22 cellular contexts compared by ENCODE assay signal in genomic region chr2:9998916-9999654, GRCh38. TPM values are rescaled to one million over a fixed set of nuclear protein-coding genes. Genes with fewer than 3 reads are reported as not detected.
DNase-seq lines count a peak whose midpoint lies in the region; ATAC-seq and TF ChIP-seq lines count a peak whose summit lies in the region.
"Had no signal": no experiment of that assay in that cellular context is flagged by ENCODE, and none has a peak within 500 bp of the region (broad histone marks: within the 10 kb centered on the region; RNA-seq: fewer than 3 reads in every experiment).

No MANE protein-coding gene starts in this region.

- no peak overlapping the region for H3K9ac ChIP-seq in liver (ENCODE audit: low read depth in 1 of 2, low read length in 2 of 2)

- H3K27me3 ChIP-seq in liver (ENCODE audit: control insufficient read depth in 4 of 4, insufficient read depth in 4 of 4, low read length in 3 of 4) = no peaks in the 10 kb centered on the region
- H3K27me3 ChIP-seq in sigmoid colon = no peaks in the 10 kb centered on the region
- no peaks in the 10 kb centered on the region for H3K27me3 ChIP-seq in gastrocnemius medialis

- H3K36me3 ChIP-seq in liver (ENCODE audit: control insufficient read depth in 4 of 4, insufficient read depth in 3 of 4, low read depth in 1 of 4, low read length in 3 of 4) (peaks cover 2 to 32% (median 19%) of the 10 kb centered on the region in 4 donors), sigmoid colon (no peaks in the 10 kb centered on the region), gastrocnemius medialis (no peaks in the 10 kb centered on the region)

- in situ Hi-C loops in gastrocnemius medialis (cut with MboI; ENCODE audit: low sequenced_read_pairs in 4 of 4) = no loop called here

- TF ChIP-seq EP300 in sigmoid colon (IDR thresholded peaks at IDR 0.05) = no peak

- H3K9me3 ChIP-seq in liver (ENCODE audit: control insufficient read depth in 4 of 4, low read length in 3 of 4) (no peaks in the 10 kb centered on the region), sigmoid colon (no peaks in the 10 kb centered on the region), gastrocnemius medialis (no peaks in the 10 kb centered on the region)

- peak; percentile 60 for DNase-seq in activated effector memory CD4-positive, alpha-beta T cell treated with anti-CD3 and anti-CD28 coated beads, Interleukin-2, amount 50 U/mL, for 16 hours
- DNase-seq in activated effector memory CD4-positive, alpha-beta T cell treated with Interleukin-2 at 50 U/mL for 16 hours = no peak
- peak; percentile 31 for DNase-seq in coronary artery (ENCODE audit: low spot score)
- peak; percentile 55 for DNase-seq in sigmoid colon
- no peak for DNase-seq in omental fat pad (ENCODE audit: low spot score)
- DNase-seq in gastrocnemius medialis = no peak
- DNase-seq: CD4-positive, CD25-positive, alpha-beta regulatory T cell; DMS153; DND-41; Karpas-422; NCI-H1092; NCI-H1417 treated with DMSO at 0.1 percent for 48 hours; NCI-H1694 treated with DMSO at 0.1 percent for 48 hours; NCI-H2081; NCI-H2171; NCI-H226; NCI-H510A; NCI-H69; RPMI8226; SHP77 treated with DMSO at 0.1 percent for 48 hours had no signal

- TF ChIP-seq POLR2A in sigmoid colon (IDR thresholded peaks at IDR 0.05) (no peak), gastrocnemius medialis (IDR thresholded peaks at IDR 0.05) (no peak)

- TF ChIP-seq CTCF in coronary artery (IDR thresholded peaks at IDR 0.05) (no peak), liver (IDR thresholded peaks at IDR 0.05; ENCODE audit: low read depth, low read length, missing input control) (peak; percentile 3), sigmoid colon (IDR thresholded peaks at IDR 0.05) (no peak), omental fat pad (IDR thresholded peaks at IDR 0.05) (no peak), gastrocnemius medialis (IDR thresholded peaks at IDR 0.05 in 4 of 5, conservative IDR thresholded peaks at IDR 0.05 in 1 of 5) (no peak)

- WGBS in liver = 91% methylated on average over 20 of the region's 20 CpGs
- WGBS in sigmoid colon, 2 donors = 90 to 93% methylated on average over 20 of the region's 20 CpGs

- intact Hi-C loops in sigmoid colon (cut with DNase I) = no loop called here
- intact Hi-C loops in gastrocnemius medialis (cut with DNase I; ENCODE audit: low total_unique reads) = no loop called here

- H3K27ac ChIP-seq in coronary artery (no peak overlapping the region), liver (ENCODE audit: low read depth in 1 of 2, low read length in 2 of 2) (no peak overlapping the region), sigmoid colon (no peak overlapping the region), gastrocnemius medialis (no peak overlapping the region)

- H3K4me1 ChIP-seq in liver (ENCODE audit: control insufficient read depth in 4 of 4, insufficient read depth in 4 of 4, low read length in 3 of 4) (no peaks in the 10 kb centered on the region), sigmoid colon (peaks cover 0 to 9% (median 0%) of the 10 kb centered on the region in 4 donors), gastrocnemius medialis (peaks cover under 1 to 7% of the 10 kb centered on the region in 2 donors)

- no peak for TF ChIP-seq RAD21 in liver (IDR thresholded peaks at IDR 0.05)

- ATAC-seq in omental fat pad (ENCODE audit: low FRiP score) (no peak), GM18909 (IDR thresholded peaks at IDR 0.05; ENCODE audit: poor library complexity, unreplicated experiment) (no peak), gastrocnemius medialis (no peak)

- H3K4me3 ChIP-seq in coronary artery = no peak overlapping the region
- H3K4me3 ChIP-seq in liver (ENCODE audit: low read depth in 1 of 3, low read length in 3 of 3) = no peak overlapping the region
- no peak overlapping the region for H3K4me3 ChIP-seq in sigmoid colon
- H3K4me3 ChIP-seq in gastrocnemius medialis = no peak overlapping the region

TF ChIP-seq in liver, 16 proteins besides CTCF, POLR2A, EP300 and RAD21:
- TF ChIP-seq FOXA2 (IDR thresholded peaks at IDR 0.05) (no peak), JUND (IDR thresholded peaks at IDR 0.05) (no peak), HNF4A (conservative IDR thresholded peaks at IDR 0.05) (no peak), SP1 (IDR thresholded peaks at IDR 0.05) (no peak), TAF1 (conservative IDR thresholded peaks at IDR 0.05) (no peak), YY1 (IDR thresholded peaks at IDR 0.05) (no peak), HNF4G (IDR thresholded peaks at IDR 0.05) (no peak), GABPA (IDR thresholded peaks at IDR 0.05 in 1 of 2, conservative IDR thresholded peaks at IDR 0.05 in 1 of 2) (no peak), RXRA (IDR thresholded peaks at IDR 0.05) (no peak), EGR1 (IDR thresholded peaks at IDR 0.05; ENCODE audit: low read depth in 2 of 2) (no peak), FOXA1 (IDR thresholded peaks at IDR 0.05) (no peak), NR2F2 (IDR thresholded peaks at IDR 0.05) (no peak), REST (IDR thresholded peaks at IDR 0.05) (no peak)
- TF ChIP-seq, protein P1, sequence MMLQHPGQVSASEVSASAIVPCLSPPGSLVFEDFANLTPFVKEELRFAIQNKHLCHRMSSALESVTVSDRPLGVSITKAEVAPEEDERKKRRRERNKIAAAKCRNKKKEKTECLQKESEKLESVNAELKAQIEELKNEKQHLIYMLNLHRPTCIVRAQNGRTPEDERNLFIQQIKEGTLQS (IDR thresholded peaks at IDR 0.05) = no peak
- TF ChIP-seq, protein P2, sequence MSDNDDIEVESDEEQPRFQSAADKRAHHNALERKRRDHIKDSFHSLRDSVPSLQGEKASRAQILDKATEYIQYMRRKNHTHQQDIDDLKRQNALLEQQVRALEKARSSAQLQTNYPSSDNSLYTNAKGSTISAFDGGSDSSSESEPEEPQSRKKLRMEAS (IDR thresholded peaks at IDR 0.05) = no peak
- TF ChIP-seq, protein P3, sequence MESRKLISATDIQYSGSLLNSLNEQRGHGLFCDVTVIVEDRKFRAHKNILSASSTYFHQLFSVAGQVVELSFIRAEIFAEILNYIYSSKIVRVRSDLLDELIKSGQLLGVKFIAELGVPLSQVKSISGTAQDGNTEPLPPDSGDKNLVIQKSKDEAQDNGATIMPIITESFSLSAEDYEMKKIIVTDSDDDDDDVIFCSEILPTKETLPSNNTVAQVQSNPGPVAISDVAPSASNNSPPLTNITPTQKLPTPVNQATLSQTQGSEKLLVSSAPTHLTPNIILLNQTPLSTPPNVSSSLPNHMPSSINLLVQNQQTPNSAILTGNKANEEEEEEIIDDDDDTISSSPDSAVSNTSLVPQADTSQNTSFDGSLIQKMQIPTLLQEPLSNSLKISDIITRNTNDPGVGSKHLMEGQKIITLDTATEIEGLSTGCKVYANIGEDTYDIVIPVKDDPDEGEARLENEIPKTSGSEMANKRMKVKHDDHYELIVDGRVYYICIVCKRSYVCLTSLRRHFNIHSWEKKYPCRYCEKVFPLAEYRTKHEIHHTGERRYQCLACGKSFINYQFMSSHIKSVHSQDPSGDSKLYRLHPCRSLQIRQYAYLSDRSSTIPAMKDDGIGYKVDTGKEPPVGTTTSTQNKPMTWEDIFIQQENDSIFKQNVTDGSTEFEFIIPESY (IDR thresholded peaks at IDR 0.05) = no peak

RNA-seq across cellular contexts. Expression of gene KLF11, which starts 44.3 kb away (rescaled TPM):
- total RNA-seq in liver (10 to 100 TPM; 13.2 to 43.0 TPM), sigmoid colon (10 to 100 TPM; 18.5 to 41.3 (median 29.7) TPM), omental fat pad (10 to 100 TPM; 35.8 to 63.6 (median 37.3) TPM), gastrocnemius medialis (10 to 100 TPM in 3 of 4 donors, 1 to 10 TPM in 1; 7.6 to 18.3 (median 12.9) TPM)
- polyA plus RNA-seq in liver (10 to 100 TPM; 10.5 to 15.8 TPM), sigmoid colon (1 to 10 TPM; 3.9 to 7.2 (median 5.8) TPM)

RNA-seq across cellular contexts. Expression of gene GRHL1, which starts 47.6 kb away (rescaled TPM):
- 10 to 100 TPM in 1 of 2 donors, 1 to 10 TPM in 1; 6.2 to 13.7 TPM for total RNA-seq in liver
- 1 to 10 TPM; 3.6 to 6.0 TPM for polyA plus RNA-seq in liver
- total RNA-seq in sigmoid colon = 1 to 10 TPM; 1.4 to 4.2 (median 2.5) TPM
- under 1 TPM; under 0.01 to 0.55 (median 0.46) TPM for polyA plus RNA-seq in sigmoid colon
- total RNA-seq in omental fat pad = 10 to 100 TPM in 1 of 4 donors, 1 to 10 TPM in 2, under 1 TPM in 1; 0.95 to 15.1 (median 5.1) TPM
- 1 to 10 TPM in 1 of 4 donors, under 1 TPM in 3; 0.29 to 1.0 (median 0.75) TPM for total RNA-seq in gastrocnemius medialis

Comparison
In these comparisons a context has a peak if more than half of its experiments do, and no peak if none do; other contexts are left out.
1. DNase-seq: peak in activated effector memory CD4-positive, alpha-beta T cell treated with anti-CD3 and anti-CD28 coated beads, Interleukin-2, amount 50 U/mL, for 16 hours (single experiment), coronary artery (single experiment) and sigmoid colon (single experiment); none in activated effector memory CD4-positive, alpha-beta T cell treated with Interleukin-2 at 50 U/mL for 16 hours (single experiment), omental fat pad (single experiment) and gastrocnemius medialis (0 of 2).